ENCODE assay signal across 32 cellular contexts in the genomic region with DNA sequence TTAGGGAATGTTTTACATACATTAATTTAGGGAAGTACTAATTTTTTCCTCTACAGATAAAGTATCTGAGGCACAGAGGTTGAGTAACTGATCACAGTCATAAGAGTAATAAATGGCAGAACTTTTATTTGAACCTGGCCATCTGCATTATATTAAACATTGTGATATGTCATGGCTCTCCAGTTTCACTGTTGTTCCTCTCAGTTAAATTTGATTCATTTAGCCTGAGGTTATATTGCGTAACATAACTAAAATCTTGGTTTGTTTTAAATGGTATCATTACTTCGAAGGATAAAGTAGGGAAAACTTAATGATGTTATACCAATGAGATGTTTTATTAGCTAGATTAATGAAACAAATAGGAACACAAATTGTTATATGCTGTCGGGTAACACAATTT.
DNase-seq lines count a peak whose midpoint lies in the region; ATAC-seq, FAIRE-seq and TF ChIP-seq lines count a peak whose summit lies in the region.
"Had no signal": no experiment of that assay in that cellular context is flagged by ENCODE, and none has a peak within 500 bp of the region (broad histone marks: within the 10 kb centered on the region; RNA-seq: fewer than 3 reads in every experiment).

No MANE protein-coding gene starts in this region.

- H3K27me3 ChIP-seq in adipocyte (replicated peaks; ENCODE audit: control insufficient read depth, insufficient read depth, low read length), result no peaks in the 10 kb centered on the region
- H3K27me3 ChIP-seq: ascending aorta, gastroesophageal sphincter, right atrium auricular region, SJCRH30, spleen, testis had no signal

- no peak for ATAC-seq in GM19452 (IDR thresholded peaks at IDR 0.05; ENCODE audit: unreplicated experiment)
- ATAC-seq: A549; CD8-positive, alpha-beta T cell; gastroesophageal sphincter; stimulated activated naive CD8-positive, alpha-beta T cell treated with anti-CD3 and anti-CD28 coated beads, Interleukin-15, Interleukin-2, amounts not matched to agents 100 U/mL and 50 U/mL, for 24 hours had no signal

- DNase-seq in AG09309 (ENCODE audit: low read depth) (peak; percentile 39), GM04504 (ENCODE audit: low read depth) (peak; percentile 33), adipocyte (ENCODE audit: low read depth) (peak; percentile 89), fibroblast of mammary gland (ENCODE audit: low read depth) (peak; percentile 46), GM19239 (ENCODE audit: insufficient read length, low spot score) (no peak), AG08395 (ENCODE audit: low spot score) (no peak), NCI-H748 (lab: John Stamatoyannopoulos, UW; ENCODE audit: unreplicated experiment) (no peak)
- DNase-seq: activated B cell treated with CpG ODN at 0.5 μM for 24 hours; activated CD4-positive, alpha-beta T cell treated with anti-CD3 and anti-CD28 coated beads, Interleukin-2, amount 50 U/mL, for 1 hour; activated gamma-delta T cell; activated naive CD8-positive, alpha-beta T cell treated with anti-CD3 and anti-CD28 coated beads for 36 hours; activated T-cell treated with anti-CD3 and anti-CD28 coated beads, Interleukin-2, amount 50 U/mL, for 24 hours; CD8-positive, alpha-beta T cell; effector memory CD4-positive, alpha-beta T cell; erythroblast; Kasumi-1; NCI-H146; NCI-H446; NCI-H774; SJCRH30; spleen; stimulated activated CD4-positive, alpha-beta T cell treated with anti-CD3 and anti-CD28 coated beads, Interleukin-2, amount 100 ng/mL, for 24 hours; stimulated activated naive CD8-positive, alpha-beta T cell treated with anti-CD3 and anti-CD28 coated beads, Interleukin-15, Interleukin-2, amounts not matched to agents 100 U/mL and 50 U/mL, for 24 hours; T-helper 1 cell; testis had no signal

- no peaks in the 10 kb centered on the region for H3K9me3 ChIP-seq in adipocyte (ENCODE audit: control insufficient read depth, low read length)
- H3K9me3 ChIP-seq: A549, ascending aorta, gastroesophageal sphincter, right atrium auricular region, SJCRH30, spleen, testis had no signal

- no peak for TF ChIP-seq CTCF in AG09309 (IDR thresholded peaks at IDR 0.05; ENCODE audit: control insufficient read depth, insufficient read depth, low read depth, low read length, missing control alignments)
- TF ChIP-seq CTCF in fibroblast of mammary gland (conservative IDR thresholded peaks at IDR 0.05; ENCODE audit: control insufficient read depth, insufficient read depth, low read depth, low read length), result no peak

- no peak overlapping the region for H3K4me3 ChIP-seq in AG09309 (ENCODE audit: control insufficient read depth, low read depth, low read length)
- H3K4me3 ChIP-seq in adipocyte (ENCODE audit: low read length), result no peak overlapping the region
- H3K4me3 ChIP-seq in fibroblast of mammary gland (ENCODE audit: control insufficient read depth, low read depth, low read length), result no peak overlapping the region
- H3K4me3 ChIP-seq: A549, ascending aorta, coronary artery, gastroesophageal sphincter, right atrium auricular region, SJCRH30, spleen, testis had no signal

- FAIRE-seq in GM19239 (lab: Jason Lieb, UNC), result no peak
- FAIRE-seq: A549, HTR-8/SVneo had no signal

- peaks cover 9% of the 10 kb centered on the region for H3K36me3 ChIP-seq in adipocyte (ENCODE audit: control insufficient read depth, insufficient read depth, low read length, severe bottlenecking)
- H3K36me3 ChIP-seq: right atrium auricular region, SJCRH30 had no signal

- peaks cover 6% of the 10 kb centered on the region for H3K4me1 ChIP-seq in adipocyte (ENCODE audit: control insufficient read depth, insufficient read depth, low read length)
- H3K4me1 ChIP-seq: A549, ascending aorta, gastroesophageal sphincter, SJCRH30, spleen, testis had no signal

- H3K9ac ChIP-seq in adipocyte (ENCODE audit: low read length), result no peak overlapping the region

Comparison
In these comparisons a context has a peak if more than half of its experiments do, and no peak if none do; other contexts are left out.
1. DNase-seq: peak in AG09309 (single experiment), GM04504 (single experiment), adipocyte (single experiment) and fibroblast of mammary gland (single experiment); none in GM19239 (single experiment), AG08395 (single experiment) and NCI-H748 (single experiment).